1 cellular context compared by ENCODE assay signal in the genomic region with DNA sequence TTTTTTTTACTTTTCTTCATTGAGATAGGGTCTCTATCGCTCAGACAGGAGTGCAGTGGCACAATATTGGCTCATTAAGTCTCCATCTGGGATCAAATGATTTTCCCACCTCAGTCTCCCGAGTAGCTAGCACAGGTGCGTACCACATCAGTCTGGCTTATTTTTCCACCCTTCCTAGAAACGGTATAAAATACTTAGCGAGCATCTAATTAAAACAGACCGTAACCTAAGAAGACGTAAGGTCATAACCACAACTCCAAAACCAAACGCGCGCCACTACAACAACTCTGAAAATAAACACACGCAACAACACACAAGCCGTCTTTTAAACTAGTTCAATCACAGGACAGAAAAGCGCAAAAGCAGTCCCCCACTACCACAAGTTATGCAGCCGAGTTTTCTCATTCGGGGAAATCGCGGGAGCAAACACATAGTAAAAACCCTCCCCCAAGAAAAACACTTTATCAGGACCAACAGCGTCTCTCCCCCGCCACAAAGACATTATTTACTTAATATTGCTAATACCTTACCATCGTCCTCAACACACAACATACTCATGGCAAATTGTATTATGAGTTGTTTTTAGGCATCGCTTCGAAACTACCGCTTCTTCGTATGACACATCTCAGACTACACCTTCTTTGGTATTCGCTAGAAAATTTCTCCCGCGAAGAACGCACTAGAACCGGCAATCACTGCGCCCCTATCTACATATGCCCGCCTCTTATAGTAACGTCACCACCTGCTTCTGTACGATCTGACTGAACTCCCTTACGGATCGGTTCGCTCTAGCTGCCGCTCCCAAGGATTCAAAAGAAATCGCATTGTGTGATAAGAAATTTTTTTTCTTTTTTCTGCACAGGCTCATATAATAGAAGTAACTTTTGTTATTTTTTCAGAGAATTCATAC.
TF ChIP-seq lines count a peak whose summit lies in the region.

No MANE protein-coding gene starts in this region.

TF ChIP-seq in K562, 482 proteins besides CTCF, POLR2A, EP300 and RAD21 (continued from another document and continues in another):
- TF ChIP-seq CHD7 (IDR thresholded peaks at IDR 0.05; ENCODE audit: low read depth, low read length): no peak
- TF ChIP-seq PATZ1 (CRISPR knock-in tag; IDR thresholded peaks at IDR 0.05; ENCODE audit: borderline replicate concordance): peak; percentile 99
- TF ChIP-seq, protein P1, sequence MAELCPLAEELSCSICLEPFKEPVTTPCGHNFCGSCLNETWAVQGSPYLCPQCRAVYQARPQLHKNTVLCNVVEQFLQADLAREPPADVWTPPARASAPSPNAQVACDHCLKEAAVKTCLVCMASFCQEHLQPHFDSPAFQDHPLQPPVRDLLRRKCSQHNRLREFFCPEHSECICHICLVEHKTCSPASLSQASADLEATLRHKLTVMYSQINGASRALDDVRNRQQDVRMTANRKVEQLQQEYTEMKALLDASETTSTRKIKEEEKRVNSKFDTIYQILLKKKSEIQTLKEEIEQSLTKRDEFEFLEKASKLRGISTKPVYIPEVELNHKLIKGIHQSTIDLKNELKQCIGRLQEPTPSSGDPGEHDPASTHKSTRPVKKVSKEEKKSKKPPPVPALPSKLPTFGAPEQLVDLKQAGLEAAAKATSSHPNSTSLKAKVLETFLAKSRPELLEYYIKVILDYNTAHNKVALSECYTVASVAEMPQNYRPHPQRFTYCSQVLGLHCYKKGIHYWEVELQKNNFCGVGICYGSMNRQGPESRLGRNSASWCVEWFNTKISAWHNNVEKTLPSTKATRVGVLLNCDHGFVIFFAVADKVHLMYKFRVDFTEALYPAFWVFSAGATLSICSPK (IDR thresholded peaks at IDR 0.05; ENCODE audit: borderline replicate concordance): 0 out of 2 replicates have a peak, but pooled peaks have one; percentile 11
- peak; percentile 99 for TF ChIP-seq ZNF655 (CRISPR knock-in tag; IDR thresholded peaks at IDR 0.05)
- TF ChIP-seq, protein P2, sequence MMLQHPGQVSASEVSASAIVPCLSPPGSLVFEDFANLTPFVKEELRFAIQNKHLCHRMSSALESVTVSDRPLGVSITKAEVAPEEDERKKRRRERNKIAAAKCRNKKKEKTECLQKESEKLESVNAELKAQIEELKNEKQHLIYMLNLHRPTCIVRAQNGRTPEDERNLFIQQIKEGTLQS (IDR thresholded peaks at IDR 0.05): no peak; the same call in 1 of the 2 replicates
- TF ChIP-seq, protein P2 (CRISPR knock-in tag; conservative IDR thresholded peaks at IDR 0.05): peak; percentile 97
- TF ChIP-seq, protein P3, sequence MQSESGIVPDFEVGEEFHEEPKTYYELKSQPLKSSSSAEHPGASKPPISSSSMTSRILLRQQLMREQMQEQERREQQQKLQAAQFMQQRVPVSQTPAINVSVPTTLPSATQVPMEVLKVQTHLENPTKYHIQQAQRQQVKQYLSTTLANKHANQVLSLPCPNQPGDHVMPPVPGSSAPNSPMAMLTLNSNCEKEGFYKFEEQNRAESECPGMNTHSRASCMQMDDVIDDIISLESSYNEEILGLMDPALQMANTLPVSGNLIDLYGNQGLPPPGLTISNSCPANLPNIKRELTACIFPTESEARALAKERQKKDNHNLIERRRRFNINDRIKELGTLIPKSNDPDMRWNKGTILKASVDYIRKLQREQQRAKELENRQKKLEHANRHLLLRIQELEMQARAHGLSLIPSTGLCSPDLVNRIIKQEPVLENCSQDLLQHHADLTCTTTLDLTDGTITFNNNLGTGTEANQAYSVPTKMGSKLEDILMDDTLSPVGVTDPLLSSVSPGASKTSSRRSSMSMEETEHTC (IDR thresholded peaks at IDR 0.05): no peak
- peak; percentile 90 to 94 for TF ChIP-seq AFF1 (IDR thresholded peaks at IDR 0.05; ENCODE audit: low read depth in 1 of 2, partially characterized antibody in 2 of 2)
- peak; percentile 63; the same call in 1 of the 2 replicates for TF ChIP-seq NCOA1 (IDR thresholded peaks at IDR 0.05; ENCODE audit: low read depth)
- peak; percentile 99 for TF ChIP-seq ZSCAN32 (CRISPR knock-in tag; IDR thresholded peaks at IDR 0.05)
- TF ChIP-seq, protein P4, sequence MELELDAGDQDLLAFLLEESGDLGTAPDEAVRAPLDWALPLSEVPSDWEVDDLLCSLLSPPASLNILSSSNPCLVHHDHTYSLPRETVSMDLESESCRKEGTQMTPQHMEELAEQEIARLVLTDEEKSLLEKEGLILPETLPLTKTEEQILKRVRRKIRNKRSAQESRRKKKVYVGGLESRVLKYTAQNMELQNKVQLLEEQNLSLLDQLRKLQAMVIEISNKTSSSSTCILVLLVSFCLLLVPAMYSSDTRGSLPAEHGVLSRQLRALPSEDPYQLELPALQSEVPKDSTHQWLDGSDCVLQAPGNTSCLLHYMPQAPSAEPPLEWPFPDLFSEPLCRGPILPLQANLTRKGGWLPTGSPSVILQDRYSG (tag; conservative IDR thresholded peaks at IDR 0.05; ENCODE audit: low read depth): no peak
- TF ChIP-seq TAF9B (IDR thresholded peaks at IDR 0.05; ENCODE audit: partially characterized antibody): peak; percentile 95
- TF ChIP-seq ERF (CRISPR knock-in tag; IDR thresholded peaks at IDR 0.05): peak; percentile 100
- no peak for TF ChIP-seq XRCC3 (IDR thresholded peaks at IDR 0.05)
- TF ChIP-seq DIDO1 (tag; IDR thresholded peaks at IDR 0.05; ENCODE audit: low read depth): no peak
- no peak for TF ChIP-seq ZNF217 (CRISPR knock-in tag; IDR thresholded peaks at IDR 0.05)
- no peak for TF ChIP-seq ID3 (CRISPR knock-in tag; IDR thresholded peaks at IDR 0.05)
- peak; percentile 59 for TF ChIP-seq ID3 (tag; IDR thresholded peaks at IDR 0.05)
- TF ChIP-seq LARP7 (IDR thresholded peaks at IDR 0.05): peak; percentile 70; the same call in 1 of the 2 replicates
